In the genomic region with DNA sequence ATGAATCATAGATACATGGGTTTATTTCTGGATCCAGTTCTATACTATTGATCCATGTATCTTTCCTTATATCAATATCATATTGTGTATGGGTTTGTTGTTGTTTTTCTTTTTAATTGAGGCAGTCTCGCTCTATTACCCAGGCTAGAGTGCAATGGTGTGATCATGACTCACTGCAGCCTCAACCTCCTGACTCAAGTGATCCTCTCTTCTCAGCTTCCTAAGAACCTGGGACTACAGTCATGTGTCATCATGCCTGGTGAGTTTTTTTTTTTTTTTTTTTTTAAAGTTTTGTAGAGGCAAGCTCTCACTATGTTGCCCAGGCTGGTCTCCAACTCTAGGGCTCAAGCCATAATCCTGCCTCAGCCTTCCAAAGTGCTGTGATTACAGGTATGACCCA, we compare ENCODE assay signal across 20 cellular contexts.
"Had no signal": no experiment of that assay in that cellular context is flagged by ENCODE, and none has a peak within 500 bp of the region (broad histone marks: within the 10 kb centered on the region; RNA-seq: fewer than 3 reads in every experiment).

No MANE protein-coding gene starts in this region.

- H3K27me3 Mint-ChIP-seq: activated naive CD8-positive, alpha-beta T cell treated with anti-CD3 and anti-CD28 coated beads for 36 hours; dendritic cell treated with granulocyte-macrophage colony-stimulating factor and Interleukin-4, amounts not matched to agents 40 ng/mL and 50 ng/mL, for 4 days; effector memory CD8-positive, alpha-beta T cell; stimulated activated naive CD8-positive, alpha-beta T cell treated with anti-CD3 and anti-CD28 coated beads, Interleukin-15, Interleukin-2, amounts not matched to agents 100 ng/mL and 50 ng/mL, for 24 hours; T-helper 17 cell had no signal

- H3K4me1 Mint-ChIP-seq: activated naive CD8-positive, alpha-beta T cell treated with anti-CD3 and anti-CD28 coated beads for 36 hours; neural crest cell; T-helper 17 cell had no signal

- DNase-seq: activated CD4-positive, alpha-beta T cell treated with anti-CD3 and anti-CD28 coated beads for 48 hours; activated CD8-positive, alpha-beta memory T cell treated with anti-CD3 and anti-CD28 coated beads, Interleukin-2, amount 50 U/mL, for 48 hours; activated CD8-positive, alpha-beta T cell treated with anti-CD3 and anti-CD28 coated beads, Interleukin-2, amount 10 ng/mL, durations not matched to agents 7 days and 5 days; activated naive CD8-positive, alpha-beta T cell treated with anti-CD3 and anti-CD28 coated beads for 36 hours; cerebellar nuclear complex; effector memory CD8-positive, alpha-beta T cell; erythroblast; hippocampal formation; lower lobe of right lung; psoas muscle; T-helper 17 cell; trophoblast cell had no signal

- H3K27me3 ChIP-seq: suprapubic skin had no signal

- H3K4me1 ChIP-seq: lower lobe of right lung, psoas muscle, suprapubic skin had no signal

- H3K27ac Mint-ChIP-seq: activated CD8-positive, alpha-beta T cell treated with anti-CD3 and anti-CD28 coated beads, Interleukin-2, amount 10 ng/mL, durations not matched to agents 7 days and 5 days; activated naive CD8-positive, alpha-beta T cell treated with anti-CD3 and anti-CD28 coated beads for 36 hours; activated T-helper 1 cell treated with anti-CD3 and anti-CD28 coated beads, Interleukin-12 subunit alpha, Interleukin-12 subunit beta, Interleukin-2, Interleukin-4 antibody, amounts not matched to agents 30 ng/mL and 10 ng/mL and 1 ng/mL, durations not matched to agents 14 hours and 24 hours and 36 hours; brain; dendritic cell treated with granulocyte-macrophage colony-stimulating factor and Interleukin-4, amounts not matched to agents 40 ng/mL and 50 ng/mL, for 4 days; effector memory CD8-positive, alpha-beta T cell; stimulated activated naive CD8-positive, alpha-beta T cell treated with anti-CD3 and anti-CD28 coated beads, Interleukin-15, Interleukin-2, amounts not matched to agents 100 ng/mL and 50 ng/mL, for 24 hours; T-helper 17 cell; WTC11 had no signal

- H3K4me3 ChIP-seq: lower lobe of right lung, psoas muscle, suprapubic skin had no signal

- H3K27ac ChIP-seq: lower lobe of right lung, psoas muscle, suprapubic skin had no signal

- ATAC-seq: activated CD8-positive, alpha-beta T cell treated with anti-CD3 and anti-CD28 coated beads, Interleukin-2, amount 10 ng/mL, durations not matched to agents 7 days and 5 days; effector memory CD8-positive, alpha-beta T cell; lower lobe of right lung; psoas muscle; sciatic nerve; T-helper 17 cell; WTC11 had no signal

- H3K9me3 Mint-ChIP-seq: activated naive CD8-positive, alpha-beta T cell treated with anti-CD3 and anti-CD28 coated beads for 36 hours had no signal

- H3K9me3 ChIP-seq: psoas muscle, suprapubic skin had no signal

- H3K36me3 Mint-ChIP-seq: activated naive CD8-positive, alpha-beta T cell treated with anti-CD3 and anti-CD28 coated beads for 36 hours; brain had no signal

- H3K36me3 ChIP-seq: lower lobe of right lung, suprapubic skin had no signal

- H3K4me3 Mint-ChIP-seq: activated CD8-positive, alpha-beta T cell treated with anti-CD3 and anti-CD28 coated beads, Interleukin-2, amount 10 ng/mL, durations not matched to agents 7 days and 5 days; activated naive CD8-positive, alpha-beta T cell treated with anti-CD3 and anti-CD28 coated beads for 36 hours; activated T-helper 1 cell treated with anti-CD3 and anti-CD28 coated beads, Interleukin-12 subunit alpha, Interleukin-12 subunit beta, Interleukin-2, Interleukin-4 antibody, amounts not matched to agents 30 ng/mL and 10 ng/mL and 1 ng/mL, durations not matched to agents 14 hours and 24 hours and 36 hours; brain; dendritic cell treated with granulocyte-macrophage colony-stimulating factor and Interleukin-4, amounts not matched to agents 40 ng/mL and 50 ng/mL, for 4 days; effector memory CD8-positive, alpha-beta T cell; neural crest cell; stimulated activated naive CD8-positive, alpha-beta T cell treated with anti-CD3 and anti-CD28 coated beads, Interleukin-15, Interleukin-2, amounts not matched to agents 100 ng/mL and 50 ng/mL, for 24 hours; T-helper 17 cell; WTC11 had no signal
